8 cellular contexts compared by ENCODE assay signal in the genomic region with DNA sequence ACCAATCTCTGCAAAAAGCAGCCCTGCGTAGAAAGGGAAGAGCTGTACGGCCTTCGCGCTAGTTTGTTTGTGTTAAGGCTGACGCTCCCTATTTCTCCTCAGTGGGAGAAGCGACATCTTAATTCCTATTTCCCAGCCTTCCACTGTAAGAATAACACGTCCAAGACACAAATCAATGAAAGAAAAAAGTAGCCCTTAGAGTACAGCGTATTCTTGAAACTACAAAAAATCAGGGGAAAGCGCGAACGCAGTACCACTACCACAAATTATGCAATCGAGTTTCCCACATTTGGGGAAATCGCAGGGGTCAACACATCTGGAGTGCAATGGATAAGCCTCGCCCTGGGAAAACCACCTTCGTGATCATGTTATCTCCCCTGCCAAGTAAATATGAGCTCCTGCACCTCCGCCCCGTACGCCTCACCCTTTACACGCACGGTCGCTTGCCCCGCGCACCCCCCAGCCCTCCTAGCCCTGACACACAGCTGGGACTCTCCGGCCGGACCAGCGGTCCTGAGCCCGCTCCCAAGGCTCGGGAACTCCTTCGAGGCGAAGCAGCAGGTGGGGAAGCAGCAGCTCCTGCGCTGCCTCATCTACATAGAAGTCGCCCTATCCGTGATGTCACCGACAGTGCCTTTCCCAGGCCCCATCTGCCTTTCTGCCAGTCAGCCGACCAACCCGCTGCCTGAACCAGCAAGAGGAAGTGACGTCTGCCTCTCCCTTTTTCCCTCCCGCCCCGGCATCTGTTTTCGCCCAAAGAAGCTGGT.
DNase-seq lines count a peak whose midpoint lies in the region; ATAC-seq and TF ChIP-seq lines count a peak whose summit lies in the region.

No MANE protein-coding gene starts in this region.

- H4K5ac ChIP-seq in IMR-90 (ENCODE audit: low read depth, low read length): peak overlapping the region; percentile 91

- H3K9me3 Mint-ChIP-seq in T-cell: no peaks in the 10 kb centered on the region

- H3K36me3 ChIP-seq in IMR-90 (ENCODE audit: control insufficient read depth, insufficient read depth, low read length): no peaks in the 10 kb centered on the region
- no peaks in the 10 kb centered on the region for H3K36me3 ChIP-seq in tibial artery

- TF ChIP-seq POLR2A in IMR-90 (IDR thresholded peaks at IDR 0.05; ENCODE audit: low read depth, low read length): peak; percentile 93

- no peaks in the 10 kb centered on the region for H3K9me1 ChIP-seq in IMR-90 (ENCODE audit: insufficient read depth, low read length)

- 0% methylated on average over 17 of the region's 40 CpGs; no CpG with 5 or more reads in 1 of the 2 experiments for WGBS in IMR-90 (ENCODE audit: extremely low coverage in 2 of 2, insufficient read length in 1 of 2), 2 experiments

- H2BK15ac ChIP-seq in IMR-90 (ENCODE audit: low read depth, low read length): no peak overlapping the region; the same call in 2 of the 3 replicates

- H3K14ac ChIP-seq in IMR-90 (replicated peaks; ENCODE audit: low read depth, low read length): peak overlapping the region; percentile 80; the same call in 1 of the 2 replicates

- no peaks in the 10 kb centered on the region for H3K4me1 ChIP-seq in IMR-90 (ENCODE audit: control insufficient read depth, insufficient read depth, low read length)
- no peaks in the 10 kb centered on the region for H3K4me1 ChIP-seq in tibial artery

- peak overlapping the region; percentile 33 for H2AK9ac ChIP-seq in IMR-90 (replicated peaks; ENCODE audit: low read depth, low read length, poor library complexity)

- no peaks in the 10 kb centered on the region; the same call in 1 of the 2 replicates for H3K27me3 ChIP-seq in IMR-90 (ENCODE audit: control insufficient read depth, insufficient read depth, low read length)
- H3K27me3 ChIP-seq in tibial artery: no peaks in the 10 kb centered on the region

- H2BK5ac ChIP-seq in IMR-90 (ENCODE audit: low read depth, low read length, poor library complexity, severe bottlenecking): peak overlapping the region; percentile 89

- H3K36me3 Mint-ChIP-seq in T-cell: no peaks in the 10 kb centered on the region

- H4K91ac ChIP-seq in IMR-90 (ENCODE audit: insufficient read depth, low read depth, low read length): no peak overlapping the region; the same call in 1 of the 2 replicates

- peak overlapping the region; percentile 99 for H3K27ac Mint-ChIP-seq in T-cell

- TF ChIP-seq CTCF in IMR-90 (conservative IDR thresholded peaks at IDR 0.05; ENCODE audit: low read depth, low read length): no peak
- no peak for TF ChIP-seq CTCF in tibial artery (IDR thresholded peaks at IDR 0.05)

- peak overlapping the region; percentile 71 for H3K27ac ChIP-seq in IMR-90 (ENCODE audit: insufficient read depth, low read length)
- H3K27ac ChIP-seq in tibial artery: peak overlapping the region; percentile 86 to 87

- peak overlapping the region; percentile 84 to 96 (median 91) for H3K4me3 Mint-ChIP-seq in T-cell

- H4K8ac ChIP-seq in IMR-90 (ENCODE audit: low read depth in 2 of 2, low read length in 2 of 2): peak overlapping the region; percentile 69 to 93

- DNase-seq in 8988T (peak; percentile 60), IMR-90 (peak; percentile 91), T-cell (peak; percentile 76 to 91 (median 84)), amniotic stem cell (lab: John Stamatoyannopoulos, UW) (peak; percentile 57), left cardiac atrium (peak; percentile 91), pons (ENCODE audit: low spot score) (peak; percentile 97), tibial artery (peak; percentile 86 to 94)

- H3K4ac ChIP-seq in IMR-90 (ENCODE audit: low read depth, low read length): peak overlapping the region; percentile 71

- peak overlapping the region; percentile 13; the same call in 1 of the 2 replicates for H3K23ac ChIP-seq in IMR-90 (ENCODE audit: low read depth, low read length)

- intact Hi-C loops in IMR-90 (cut with micrococcal nuclease) (no loop called here), left cardiac atrium (cut with DNase I) (no loop called here), tibial artery (cut with DNase I; ENCODE audit: low total_unique reads) (no loop called here)

- H3K9me3 ChIP-seq in IMR-90 (ENCODE audit: control insufficient read depth, insufficient read depth, low read length) (no peaks in the 10 kb centered on the region), tibial artery (no peaks in the 10 kb centered on the region)

- H3K4me3 ChIP-seq in IMR-90 (ENCODE audit: insufficient read depth, low read depth, low read length): peak overlapping the region; percentile 87
- peak overlapping the region; percentile 58 to 59 for H3K4me3 ChIP-seq in tibial artery

- in situ Hi-C loops in IMR-90 (cut with MboI; ENCODE audit: low sequenced_read_pairs): no loop called here

- no peak for TF ChIP-seq RAD21 in IMR-90 (IDR thresholded peaks at IDR 0.05; ENCODE audit: low read length)

- H2BK120ac ChIP-seq in IMR-90 (ENCODE audit: low read depth, low read length): peak overlapping the region; percentile 59

- CTCF ChIA-PET in IMR-90 (lab: Yijun Ruan, JAX): no interaction called here
- CTCF ChIA-PET in T-cell (lab: Charles Lee): interaction anchor here in 1 of 2 donors (1.1 to 1.4 kb wide), 2 partner anchors 15 to 16 kb away, joined by 7 to 9 read pairs; no protein-coding TSS in a partner anchor

- peaks cover 44 to 51% (median 49%) of the 10 kb centered on the region in 3 donors for H3K4me1 Mint-ChIP-seq in T-cell

- no peak overlapping the region for H2BK20ac ChIP-seq in IMR-90 (ENCODE audit: low read depth, low read length)

- dilution Hi-C loops in IMR-90 (cut with HindIII; ENCODE audit: low sequenced_read_pairs, unreplicated experiment): no loop called here

- peak overlapping the region; percentile 97 for H2AFZ ChIP-seq in IMR-90 (replicated peaks; ENCODE audit: low read length, poor library complexity)

- ATAC-seq in GM19023 (IDR thresholded peaks at IDR 0.05; ENCODE audit: unreplicated experiment) (peak; percentile 66), IMR-90 (ENCODE audit: low read depth) (peak; percentile 95), T-cell (replicated peaks in 1 of 4) (peak; percentile 92 to 95 (median 94)), left cardiac atrium (peak; percentile 96 to 98)

- no peaks in the 10 kb centered on the region for H4K20me1 ChIP-seq in IMR-90 (ENCODE audit: insufficient read depth, low read length)

- POLR2A ChIA-PET in IMR-90 (lab: Charles Lee; ENCODE audit: unreplicated experiment) (no interaction called here), T-cell (lab: Charles Lee) (interaction anchor here (0.6 to 1.7 kb wide), 4 partner anchors 13 to 135 kb away, joined by 3 to 11 read pairs (median 4); no protein-coding TSS in a partner anchor)

- H3K27me3 Mint-ChIP-seq in T-cell: no peaks in the 10 kb centered on the region

- 0 out of 4 replicates have a peak, but pooled peaks cover 0 to 3% of the 10 kb centered on the region in 2 experiments for H3K79me1 ChIP-seq in IMR-90 (ENCODE audit: low read depth in 1 of 2, low read length in 2 of 2)

- H3K56ac ChIP-seq in IMR-90 (ENCODE audit: extremely low read depth, insufficient read depth, low read length): peak overlapping the region; percentile 46; the same call in 1 of the 2 replicates

- H3K18ac ChIP-seq in IMR-90 (ENCODE audit: low read depth, low read length): peak overlapping the region; percentile 39; the same call in 1 of the 2 replicates

- H3K9ac ChIP-seq in IMR-90 (ENCODE audit: low read depth, low read length): peak overlapping the region; percentile 52

- no TSS peak for BruUV-seq in IMR-90 (replicated peaks; lab: Mats Ljungman, UMichigan)

- peak overlapping the region; percentile 85 for H3K4me2 ChIP-seq in IMR-90 (ENCODE audit: low read depth, low read length)

- H2AK5ac ChIP-seq in IMR-90 (ENCODE audit: low read depth, low read length): no peak overlapping the region

TF ChIP-seq in IMR-90, 13 proteins besides CTCF, POLR2A, EP300 and RAD21:
- TF ChIP-seq MAZ (IDR thresholded peaks at IDR 0.05; ENCODE audit: borderline replicate concordance, low read depth, low read length): peak; percentile 52; the same call in 1 of the 2 replicates
- peak; percentile 48 for TF ChIP-seq CEBPB (IDR thresholded peaks at IDR 0.05; ENCODE audit: low read depth, low read length)
- no peak for TF ChIP-seq FOS (IDR thresholded peaks at IDR 0.05; ENCODE audit: low read depth, low read length)
TF ChIP-seq in IMR-90: peak in this region for 2.

Comparison
In these comparisons a context has a peak if more than half of its experiments do, and no peak if none do; other contexts are left out.
1. Peak in every context shown above with its lines: DNase-seq, ATAC-seq, H3K4me3 ChIP-seq and H3K27ac ChIP-seq.